In the genomic region with DNA sequence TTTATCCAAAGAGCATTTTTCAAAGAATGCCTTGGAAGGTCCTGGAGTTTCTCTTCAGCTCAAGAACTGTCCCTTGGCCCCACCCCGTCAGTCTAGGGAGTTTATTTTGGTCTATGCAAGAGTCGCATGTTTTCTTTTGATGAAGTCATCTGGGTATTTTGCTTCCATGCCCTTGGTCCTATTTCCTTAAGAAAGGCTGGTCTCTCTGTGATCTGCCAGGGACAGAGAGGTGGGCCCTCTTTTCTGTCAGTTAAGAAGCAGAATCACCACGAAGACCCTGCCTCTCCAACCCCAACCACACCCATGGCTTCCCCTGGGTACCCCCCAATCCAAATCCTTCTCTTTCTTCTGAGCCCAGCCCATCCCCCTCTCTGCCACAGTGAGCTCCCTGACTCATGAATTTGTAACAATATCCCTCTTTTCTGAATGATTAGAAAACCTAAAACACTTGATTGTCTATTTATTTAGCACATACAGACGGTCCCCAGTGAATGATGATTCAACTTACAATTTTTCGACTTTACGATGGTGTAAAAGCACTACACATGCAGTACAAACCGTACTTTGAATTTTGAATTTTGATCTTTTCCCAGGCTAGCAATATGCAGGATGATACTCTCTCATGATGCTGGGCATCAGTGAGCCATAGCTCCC, we compare ENCODE assay signal across 17 cellular contexts.
DNase-seq lines count a peak whose midpoint lies in the region; ATAC-seq and TF ChIP-seq lines count a peak whose summit lies in the region.
"Had no signal": no experiment of that assay in that cellular context is flagged by ENCODE, and none has a peak within 500 bp of the region (broad histone marks: within the 10 kb centered on the region; RNA-seq: fewer than 3 reads in every experiment).

No MANE protein-coding gene starts in this region.

- no peak overlapping the region for H3K9ac ChIP-seq in adipocyte (ENCODE audit: low read length)

- H3K4me3 ChIP-seq in GM23338 (no peak overlapping the region), adipocyte (ENCODE audit: low read length) (peak overlapping the region; percentile 5)
- H3K4me3 ChIP-seq: breast epithelium, lower lobe of right lung had no signal

- H3K4me1 ChIP-seq in GM23338 (ENCODE audit: insufficient read depth) (no peaks in the 10 kb centered on the region), adipocyte (ENCODE audit: control insufficient read depth, insufficient read depth, low read length) (peaks cover 21% of the 10 kb centered on the region)
- H3K4me1 ChIP-seq: breast epithelium, lower lobe of right lung had no signal

- H3K9me2 ChIP-seq in GM23338 (ENCODE audit: insufficient read depth): 0 out of 2 replicates have a peak, but pooled peaks cover 3% of the 10 kb centered on the region

- peaks cover 3% of the 10 kb centered on the region for H3K27me3 Mint-ChIP-seq in GM23338 (ENCODE audit: insufficient read depth, low read depth, poor library complexity)
- H3K27me3 Mint-ChIP-seq: CD4-positive, alpha-beta T cell had no signal

- H3K4me1 Mint-ChIP-seq in GM23338: no peaks in the 10 kb centered on the region

- 0 out of 2 replicates have a peak overlapping the region, but pooled peaks have one; percentile 38 for H2AFZ ChIP-seq in GM23338

- no peaks in the 10 kb centered on the region for H3K79me2 ChIP-seq in GM23338 (replicated peaks; ENCODE audit: insufficient read depth)

- H4K20me1 ChIP-seq in GM23338 (replicated peaks; ENCODE audit: insufficient read depth): no peaks in the 10 kb centered on the region

- H3K27ac Mint-ChIP-seq in GM23338: no peak overlapping the region
- H3K27ac Mint-ChIP-seq: activated naive CD4-positive, alpha-beta T cell treated with anti-CD3 and anti-CD28 coated beads, Interleukin-2, amount 50 U/mL, for 72 hours; CD4-positive, alpha-beta T cell had no signal

- no peak overlapping the region for H3K4me3 Mint-ChIP-seq in GM23338
- H3K4me3 Mint-ChIP-seq: CD4-positive, alpha-beta T cell had no signal

- H3F3A ChIP-seq in GM23338 (replicated peaks; ENCODE audit: low read depth): no peaks in the 10 kb centered on the region

- no peak overlapping the region for H3K27ac ChIP-seq in GM23338 (ENCODE audit: low read depth)
- H3K27ac ChIP-seq in temporal lobe (ENCODE audit: low read depth, low read length): peak overlapping the region; percentile 12
- H3K27ac ChIP-seq: breast epithelium, lower lobe of right lung had no signal

- H3K4me2 ChIP-seq in GM23338: no peak overlapping the region

- no peak for ATAC-seq in GM23338
- ATAC-seq: activated naive CD4-positive, alpha-beta T cell treated with anti-CD3 and anti-CD28 coated beads, Interleukin-2, amount 50 U/mL, for 72 hours; HCT116; lower lobe of right lung had no signal

- no peak for DNase-seq in GM23338 (ENCODE audit: low spot score)
- DNase-seq in adipocyte (ENCODE audit: low read depth): no peak
- peak; percentile 41 for DNase-seq in fibroblast of the conjunctiva (ENCODE audit: low read depth)
- DNase-seq in SW 1271 (lab: John Stamatoyannopoulos, UW): no peak
- DNase-seq in NK-92 treated with Interleukin-12 subunit alpha and Interleukin-12 subunit beta, amount 100 ng/mL, for 24 hours (lab: John Stamatoyannopoulos, UW): no peak
- no peak for DNase-seq in epidermal melanocyte (ENCODE audit: insufficient read length, low spot score)
- DNase-seq: CD4-positive, alpha-beta T cell; dermis blood vessel endothelial cell; DMS79; kidney; lower lobe of right lung; NCI-H524; stimulated activated CD4-positive, alpha-beta T cell treated with anti-CD3 and anti-CD28 coated beads, Interleukin-12 subunit alpha, Interleukin-12 subunit beta, amount 100 ng/mL, for 4 hours had no signal

- H3K27me3 ChIP-seq in GM23338 (ENCODE audit: insufficient read depth) (no peaks in the 10 kb centered on the region), adipocyte (replicated peaks; ENCODE audit: control insufficient read depth, insufficient read depth, low read length) (no peaks in the 10 kb centered on the region)
- H3K27me3 ChIP-seq: breast epithelium had no signal

- H3K36me3 Mint-ChIP-seq in GM23338 (ENCODE audit: low read depth): no peaks in the 10 kb centered on the region

- H3K9me3 Mint-ChIP-seq in GM23338: peaks cover 2% of the 10 kb centered on the region; the same call in 1 of the 3 replicates

- TF ChIP-seq CTCF in GM23338 (conservative IDR thresholded peaks at IDR 0.05; ENCODE audit: low read depth in 2 of 2): no peak

- H3K36me3 ChIP-seq in GM23338 (ENCODE audit: insufficient read depth): no peaks in the 10 kb centered on the region; the same call in 1 of the 2 replicates
- no peaks in the 10 kb centered on the region for H3K36me3 ChIP-seq in adipocyte (ENCODE audit: control insufficient read depth, insufficient read depth, low read length, severe bottlenecking)
- H3K36me3 ChIP-seq: breast epithelium, lower lobe of right lung had no signal

- peaks cover 5% of the 10 kb centered on the region for H3K9me3 ChIP-seq in adipocyte (ENCODE audit: control insufficient read depth, low read length)

TF ChIP-seq in GM23338, 12 proteins besides CTCF, POLR2A, EP300 and RAD21 (continues in another document):
- TF ChIP-seq STAT1 (IDR thresholded peaks at IDR 0.05; ENCODE audit: unreplicated experiment): no peak
- TF ChIP-seq JUNB (IDR thresholded peaks at IDR 0.05; ENCODE audit: unreplicated experiment): no peak
- TF ChIP-seq ZNF331 (CRISPR knock-in tag; IDR thresholded peaks at IDR 0.05; ENCODE audit: low read depth): no peak
- TF ChIP-seq NANOG (IDR thresholded peaks at IDR 0.05; ENCODE audit: borderline replicate concordance): no peak
- TF ChIP-seq CREB1 (CRISPR knock-in tag; IDR thresholded peaks at IDR 0.05; ENCODE audit: low read depth): no peak
- TF ChIP-seq ZNF462 (CRISPR knock-in tag; IDR thresholded peaks at IDR 0.05): no peak
